1 cellular context compared by ENCODE assay signal in genomic region chr11:100823360-100823759, GRCh38.
TF ChIP-seq lines count a peak whose summit lies in the region.

No MANE protein-coding gene starts in this region.

TF ChIP-seq in GM23338, 12 proteins besides CTCF, POLR2A, EP300 and RAD21 (continued from another document):
- TF ChIP-seq, protein P1, sequence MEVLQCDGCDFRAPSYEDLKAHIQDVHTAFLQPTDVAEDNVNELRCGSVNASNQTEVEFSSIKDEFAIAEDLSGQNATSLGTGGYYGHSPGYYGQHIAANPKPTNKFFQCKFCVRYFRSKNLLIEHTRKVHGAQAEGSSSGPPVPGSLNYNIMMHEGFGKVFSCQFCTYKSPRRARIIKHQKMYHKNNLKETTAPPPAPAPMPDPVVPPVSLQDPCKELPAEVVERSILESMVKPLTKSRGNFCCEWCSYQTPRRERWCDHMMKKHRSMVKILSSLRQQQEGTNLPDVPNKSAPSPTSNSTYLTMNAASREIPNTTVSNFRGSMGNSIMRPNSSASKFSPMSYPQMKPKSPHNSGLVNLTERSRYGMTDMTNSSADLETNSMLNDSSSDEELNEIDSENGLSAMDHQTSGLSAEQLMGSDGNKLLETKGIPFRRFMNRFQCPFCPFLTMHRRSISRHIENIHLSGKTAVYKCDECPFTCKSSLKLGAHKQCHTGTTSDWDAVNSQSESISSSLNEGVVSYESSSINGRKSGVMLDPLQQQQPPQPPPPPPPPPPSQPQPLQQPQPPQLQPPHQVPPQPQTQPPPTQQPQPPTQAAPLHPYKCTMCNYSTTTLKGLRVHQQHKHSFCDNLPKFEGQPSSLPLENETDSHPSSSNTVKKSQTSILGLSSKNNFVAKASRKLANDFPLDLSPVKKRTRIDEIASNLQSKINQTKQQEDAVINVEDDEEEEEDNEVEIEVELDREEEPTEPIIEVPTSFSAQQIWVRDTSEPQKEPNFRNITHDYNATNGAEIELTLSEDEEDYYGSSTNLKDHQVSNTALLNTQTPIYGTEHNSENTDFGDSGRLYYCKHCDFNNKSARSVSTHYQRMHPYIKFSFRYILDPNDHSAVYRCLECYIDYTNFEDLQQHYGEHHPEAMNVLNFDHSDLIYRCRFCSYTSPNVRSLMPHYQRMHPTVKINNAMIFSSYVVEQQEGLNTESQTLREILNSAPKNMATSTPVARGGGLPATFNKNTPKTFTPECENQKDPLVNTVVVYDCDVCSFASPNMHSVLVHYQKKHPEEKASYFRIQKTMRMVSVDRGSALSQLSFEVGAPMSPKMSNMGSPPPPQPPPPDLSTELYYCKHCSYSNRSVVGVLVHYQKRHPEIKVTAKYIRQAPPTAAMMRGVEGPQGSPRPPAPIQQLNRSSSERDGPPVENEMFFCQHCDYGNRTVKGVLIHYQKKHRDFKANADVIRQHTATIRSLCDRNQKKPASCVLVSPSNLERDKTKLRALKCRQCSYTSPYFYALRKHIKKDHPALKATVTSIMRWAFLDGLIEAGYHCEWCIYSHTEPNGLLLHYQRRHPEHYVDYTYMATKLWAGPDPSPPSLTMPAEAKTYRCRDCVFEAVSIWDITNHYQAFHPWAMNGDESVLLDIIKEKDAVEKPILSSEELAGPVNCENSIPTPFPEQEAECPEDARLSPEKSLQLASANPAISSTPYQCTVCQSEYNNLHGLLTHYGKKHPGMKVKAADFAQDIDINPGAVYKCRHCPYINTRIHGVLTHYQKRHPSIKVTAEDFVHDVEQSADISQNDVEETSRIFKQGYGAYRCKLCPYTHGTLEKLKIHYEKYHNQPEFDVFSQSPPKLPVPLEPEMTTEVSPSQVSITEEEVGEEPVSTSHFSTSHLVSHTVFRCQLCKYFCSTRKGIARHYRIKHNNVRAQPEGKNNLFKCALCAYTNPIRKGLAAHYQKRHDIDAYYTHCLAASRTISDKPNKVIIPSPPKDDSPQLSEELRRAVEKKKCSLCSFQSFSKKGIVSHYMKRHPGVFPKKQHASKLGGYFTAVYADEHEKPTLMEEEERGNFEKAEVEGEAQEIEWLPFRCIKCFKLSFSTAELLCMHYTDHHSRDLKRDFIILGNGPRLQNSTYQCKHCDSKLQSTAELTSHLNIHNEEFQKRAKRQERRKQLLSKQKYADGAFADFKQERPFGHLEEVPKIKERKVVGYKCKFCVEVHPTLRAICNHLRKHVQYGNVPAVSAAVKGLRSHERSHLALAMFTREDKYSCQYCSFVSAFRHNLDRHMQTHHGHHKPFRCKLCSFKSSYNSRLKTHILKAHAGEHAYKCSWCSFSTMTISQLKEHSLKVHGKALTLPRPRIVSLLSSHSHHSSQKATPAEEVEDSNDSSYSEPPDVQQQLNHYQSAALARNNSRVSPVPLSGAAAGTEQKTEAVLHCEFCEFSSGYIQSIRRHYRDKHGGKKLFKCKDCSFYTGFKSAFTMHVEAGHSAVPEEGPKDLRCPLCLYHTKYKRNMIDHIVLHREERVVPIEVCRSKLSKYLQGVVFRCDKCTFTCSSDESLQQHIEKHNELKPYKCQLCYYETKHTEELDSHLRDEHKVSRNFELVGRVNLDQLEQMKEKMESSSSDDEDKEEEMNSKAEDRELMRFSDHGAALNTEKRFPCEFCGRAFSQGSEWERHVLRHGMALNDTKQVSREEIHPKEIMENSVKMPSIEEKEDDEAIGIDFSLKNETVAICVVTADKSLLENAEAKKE (CRISPR knock-in tag; IDR thresholded peaks at IDR 0.05): no peak
- TF ChIP-seq CREB1 (CRISPR knock-in tag; IDR thresholded peaks at IDR 0.05; ENCODE audit: low read depth) (no peak), NANOG (IDR thresholded peaks at IDR 0.05; ENCODE audit: borderline replicate concordance) (no peak)
- TF ChIP-seq, protein P2, sequence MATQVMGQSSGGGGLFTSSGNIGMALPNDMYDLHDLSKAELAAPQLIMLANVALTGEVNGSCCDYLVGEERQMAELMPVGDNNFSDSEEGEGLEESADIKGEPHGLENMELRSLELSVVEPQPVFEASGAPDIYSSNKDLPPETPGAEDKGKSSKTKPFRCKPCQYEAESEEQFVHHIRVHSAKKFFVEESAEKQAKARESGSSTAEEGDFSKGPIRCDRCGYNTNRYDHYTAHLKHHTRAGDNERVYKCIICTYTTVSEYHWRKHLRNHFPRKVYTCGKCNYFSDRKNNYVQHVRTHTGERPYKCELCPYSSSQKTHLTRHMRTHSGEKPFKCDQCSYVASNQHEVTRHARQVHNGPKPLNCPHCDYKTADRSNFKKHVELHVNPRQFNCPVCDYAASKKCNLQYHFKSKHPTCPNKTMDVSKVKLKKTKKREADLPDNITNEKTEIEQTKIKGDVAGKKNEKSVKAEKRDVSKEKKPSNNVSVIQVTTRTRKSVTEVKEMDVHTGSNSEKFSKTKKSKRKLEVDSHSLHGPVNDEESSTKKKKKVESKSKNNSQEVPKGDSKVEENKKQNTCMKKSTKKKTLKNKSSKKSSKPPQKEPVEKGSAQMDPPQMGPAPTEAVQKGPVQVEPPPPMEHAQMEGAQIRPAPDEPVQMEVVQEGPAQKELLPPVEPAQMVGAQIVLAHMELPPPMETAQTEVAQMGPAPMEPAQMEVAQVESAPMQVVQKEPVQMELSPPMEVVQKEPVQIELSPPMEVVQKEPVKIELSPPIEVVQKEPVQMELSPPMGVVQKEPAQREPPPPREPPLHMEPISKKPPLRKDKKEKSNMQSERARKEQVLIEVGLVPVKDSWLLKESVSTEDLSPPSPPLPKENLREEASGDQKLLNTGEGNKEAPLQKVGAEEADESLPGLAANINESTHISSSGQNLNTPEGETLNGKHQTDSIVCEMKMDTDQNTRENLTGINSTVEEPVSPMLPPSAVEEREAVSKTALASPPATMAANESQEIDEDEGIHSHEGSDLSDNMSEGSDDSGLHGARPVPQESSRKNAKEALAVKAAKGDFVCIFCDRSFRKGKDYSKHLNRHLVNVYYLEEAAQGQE (IDR thresholded peaks at IDR 0.05; ENCODE audit: unreplicated experiment): no peak
